In genomic region chr5:176728810-176729209, GRCh38 we compare ENCODE assay signal across 21 cellular contexts.
DNase-seq lines count a peak whose midpoint lies in the region; ATAC-seq and TF ChIP-seq lines count a peak whose summit lies in the region.
"Had no signal": no experiment of that assay in that cellular context is flagged by ENCODE, and none has a peak within 500 bp of the region (broad histone marks: within the 10 kb centered on the region; RNA-seq: fewer than 3 reads in every experiment).

No MANE protein-coding gene starts in this region.

- peaks cover 16% of the 10 kb centered on the region for H3F3A ChIP-seq in neural progenitor cell (ENCODE audit: low read depth)

- no peaks in the 10 kb centered on the region for H3K27me3 ChIP-seq in neural progenitor cell
- H3K27me3 ChIP-seq in heart right ventricle: peaks cover 0 to 89% (median 78%) of the 10 kb centered on the region in 7 donors
- H3K27me3 ChIP-seq: BE2C had no signal

- no peak overlapping the region for H2AFZ ChIP-seq in neural progenitor cell (replicated peaks)
- H2AFZ ChIP-seq: GM23248 had no signal

- no peaks in the 10 kb centered on the region for H3K79me2 ChIP-seq in neural progenitor cell (ENCODE audit: low read depth)

- H3K36me3 Mint-ChIP-seq in chondrocyte (ENCODE audit: low read depth) (peaks cover 1% of the 10 kb centered on the region), neural progenitor cell (no peaks in the 10 kb centered on the region)
- no peaks in the 10 kb centered on the region for H3K36me3 Mint-ChIP-seq in stimulated activated effector memory CD8-positive, alpha-beta T cell treated with anti-CD3 and anti-CD28 coated beads, Interleukin-12 subunit alpha, Interleukin-12 subunit beta, amount 100 ng/mL, for 72 hours
- H3K36me3 Mint-ChIP-seq: CD4-positive, CD25-positive, alpha-beta regulatory T cell; CD8-positive, alpha-beta T cell had no signal

- no peak for ATAC-seq in stimulated activated effector memory CD8-positive, alpha-beta T cell treated with anti-CD3 and anti-CD28 coated beads, Interleukin-12 subunit alpha, Interleukin-12 subunit beta, amount 100 ng/mL, for 72 hours
- ATAC-seq in heart right ventricle: no peak
- ATAC-seq: A549; CD8-positive, alpha-beta T cell had no signal

- peaks cover 5% of the 10 kb centered on the region for H3K9me3 Mint-ChIP-seq in chondrocyte (ENCODE audit: low read depth)
- peaks cover 3% of the 10 kb centered on the region for H3K9me3 Mint-ChIP-seq in neural progenitor cell
- H3K9me3 Mint-ChIP-seq in stimulated activated effector memory CD8-positive, alpha-beta T cell treated with anti-CD3 and anti-CD28 coated beads, Interleukin-12 subunit alpha, Interleukin-12 subunit beta, amount 100 ng/mL, for 72 hours: no peaks in the 10 kb centered on the region
- H3K9me3 Mint-ChIP-seq: CD8-positive, alpha-beta T cell had no signal

- DNase-seq in NCI-H82 (lab: John Stamatoyannopoulos, UW) (peak; percentile 17), NCI-H82 treated with DMSO at 0.1 percent for 48 hours (lab: John Stamatoyannopoulos, UW; ENCODE audit: unreplicated experiment) (no peak), chondrocyte (ENCODE audit: low spot score) (peak; percentile 83), neural progenitor cell (ENCODE audit: low spot score) (no peak), DMS153 (lab: John Stamatoyannopoulos, UW) (no peak), cerebellar nuclear complex (lab: John Stamatoyannopoulos, UW) (no peak), heart right ventricle (no peak)
- DNase-seq in stimulated activated effector memory CD8-positive, alpha-beta T cell treated with anti-CD3 and anti-CD28 coated beads, Interleukin-12 subunit alpha, Interleukin-12 subunit beta, amount 100 ng/mL, for 72 hours (ENCODE audit: low spot score in 2 of 2): no peak
- DNase-seq: 8988T; ACHN; AML-193; BE2C; Caco-2; CD4-positive, CD25-positive, alpha-beta regulatory T cell; CD8-positive, alpha-beta T cell; DND-41; GM23248; H7; HCEC 1CT had no signal

- no peak overlapping the region for H3K27ac Mint-ChIP-seq in chondrocyte (ENCODE audit: unreplicated experiment)
- H3K27ac Mint-ChIP-seq in neural progenitor cell: peak overlapping the region; percentile 18
- H3K27ac Mint-ChIP-seq in stimulated activated effector memory CD8-positive, alpha-beta T cell treated with anti-CD3 and anti-CD28 coated beads, Interleukin-12 subunit alpha, Interleukin-12 subunit beta, amount 100 ng/mL, for 72 hours: peak overlapping the region; percentile 13
- H3K27ac Mint-ChIP-seq: CD4-positive, CD25-positive, alpha-beta regulatory T cell; CD8-positive, alpha-beta T cell had no signal

- H4K20me1 ChIP-seq in neural progenitor cell (ENCODE audit: low read depth): no peaks in the 10 kb centered on the region

- H3K4me2 ChIP-seq in neural progenitor cell: no peak overlapping the region
- H3K4me2 ChIP-seq: A549 had no signal

- H3K36me3 ChIP-seq in neural progenitor cell (no peaks in the 10 kb centered on the region), heart right ventricle (no peaks in the 10 kb centered on the region)
- H3K36me3 ChIP-seq: BE2C had no signal

- H3K9me3 ChIP-seq in neural progenitor cell (ENCODE audit: low read depth): no peaks in the 10 kb centered on the region
- peaks cover 0 to 7% (median 0%) of the 10 kb centered on the region in 11 donors for H3K9me3 ChIP-seq in heart right ventricle
- H3K9me3 ChIP-seq: A549, BE2C, Caco-2 had no signal

- no peak overlapping the region for H3K4me3 ChIP-seq in neural progenitor cell
- no peak overlapping the region for H3K4me3 ChIP-seq in heart right ventricle
- H3K4me3 ChIP-seq: A549, GM23248 had no signal

- H3K27ac ChIP-seq in neural progenitor cell (no peak overlapping the region), heart right ventricle (no peak overlapping the region)
- H3K27ac ChIP-seq: A549, C4-2B, GM23248 had no signal

- WGBS in heart right ventricle, 2 donors: 78 to 82% methylated on average over 11 of the region's 11 CpGs

- intact Hi-C loops in heart right ventricle (cut with DNase I): no loop called here

- H3K4me3 Mint-ChIP-seq in chondrocyte (ENCODE audit: unreplicated experiment) (no peak overlapping the region), neural progenitor cell (no peak overlapping the region)
- H3K4me3 Mint-ChIP-seq in stimulated activated effector memory CD8-positive, alpha-beta T cell treated with anti-CD3 and anti-CD28 coated beads, Interleukin-12 subunit alpha, Interleukin-12 subunit beta, amount 100 ng/mL, for 72 hours: no peak overlapping the region
- H3K4me3 Mint-ChIP-seq: CD4-positive, CD25-positive, alpha-beta regulatory T cell; CD8-positive, alpha-beta T cell had no signal

- peaks cover 33% of the 10 kb centered on the region for H3K4me1 ChIP-seq in neural progenitor cell
- peaks cover 0 to 6% (median 0%) of the 10 kb centered on the region in 9 donors for H3K4me1 ChIP-seq in heart right ventricle
- H3K4me1 ChIP-seq: A549, BE2C, Caco-2 had no signal

- H3K9ac ChIP-seq in neural progenitor cell: no peak overlapping the region
- H3K9ac ChIP-seq: GM23248 had no signal

- H3K27me3 Mint-ChIP-seq in chondrocyte (ENCODE audit: low read depth): peaks cover 74% of the 10 kb centered on the region
- H3K27me3 Mint-ChIP-seq in neural progenitor cell (ENCODE audit: insufficient read depth, low read depth): peaks cover 16% of the 10 kb centered on the region

- H3K4me1 Mint-ChIP-seq in chondrocyte (ENCODE audit: low read depth) (no peaks in the 10 kb centered on the region), neural progenitor cell (peaks cover 26% of the 10 kb centered on the region)
- H3K4me1 Mint-ChIP-seq in stimulated activated effector memory CD8-positive, alpha-beta T cell treated with anti-CD3 and anti-CD28 coated beads, Interleukin-12 subunit alpha, Interleukin-12 subunit beta, amount 100 ng/mL, for 72 hours: peaks cover 24% of the 10 kb centered on the region

- TF ChIP-seq CTCF in chondrocyte (IDR thresholded peaks at IDR 0.05) (no peak), neural progenitor cell (IDR thresholded peaks at IDR 0.05) (no peak), heart right ventricle (IDR thresholded peaks at IDR 0.05) (no peak)

Comparison
In these comparisons a context has a peak if more than half of its experiments do, and no peak if none do; other contexts are left out.
1. DNase-seq: peak in NCI-H82 (single experiment) and chondrocyte (single experiment); none in NCI-H82 treated with DMSO at 0.1 percent for 48 hours (single experiment), neural progenitor cell (single experiment), stimulated activated effector memory CD8-positive, alpha-beta T cell treated with anti-CD3 and anti-CD28 coated beads, Interleukin-12 subunit alpha, Interleukin-12 subunit beta, amount 100 ng/mL, for 72 hours (0 of 2), DMS153 (single experiment), cerebellar nuclear complex (0 of 2) and heart right ventricle (0 of 2).